Comparison of ENCODE assay signal across 25 cellular contexts in the genomic region with DNA sequence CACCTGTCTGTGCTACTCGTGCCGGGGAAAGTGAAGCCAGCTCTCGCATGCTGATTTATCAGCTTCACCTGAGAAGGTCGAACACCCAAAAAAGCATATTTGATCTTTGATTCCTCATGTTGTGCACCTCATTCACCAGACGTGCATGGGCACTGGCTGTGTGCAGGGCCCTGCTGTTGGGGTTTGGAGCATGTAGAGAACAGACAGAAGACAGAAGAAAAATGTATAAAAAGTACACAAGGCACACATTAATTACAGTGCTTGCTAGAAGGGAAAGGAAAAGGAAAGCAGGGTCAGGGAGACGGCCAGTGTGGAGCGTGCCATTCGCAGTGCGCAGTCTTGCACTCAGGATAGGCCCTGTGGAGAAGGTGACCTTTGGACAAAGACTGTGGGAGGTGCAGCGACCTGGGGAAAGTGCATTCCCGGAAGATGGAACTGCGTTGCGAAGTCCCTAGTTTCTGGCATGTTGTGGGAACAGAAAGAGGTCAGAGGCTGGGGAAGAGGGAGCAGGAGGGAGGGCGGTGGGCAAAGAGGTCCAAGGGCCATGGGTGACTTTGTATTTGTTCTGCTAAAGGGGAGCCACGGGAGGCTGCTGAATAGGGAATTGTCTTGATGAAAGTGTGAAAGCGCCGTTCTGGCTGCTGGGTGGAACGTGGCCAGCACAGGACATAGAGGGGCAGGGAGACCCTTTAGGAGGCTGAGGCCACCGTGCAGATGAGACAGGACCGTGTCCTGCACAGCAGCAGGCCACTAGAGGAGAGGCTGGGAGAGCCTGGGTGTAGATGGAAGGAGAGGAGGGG.
"Had no signal": no experiment of that assay in that cellular context is flagged by ENCODE, and none has a peak within 500 bp of the region (broad histone marks: within the 10 kb centered on the region; RNA-seq: fewer than 3 reads in every experiment).

No MANE protein-coding gene starts in this region.

- ATAC-seq: activated CD8-positive, alpha-beta T cell treated with anti-CD3 and anti-CD28 coated beads for 36 hours; activated T-helper 17 cell treated with anti-CD3 and anti-CD28 coated beads, Interleukin-2, amount 50 U/mL, for 72 hours; gastroesophageal sphincter; left lobe of liver; lower lobe of right lung; natural killer cell; right lobe of liver; stimulated activated effector memory CD8-positive, alpha-beta T cell treated with anti-CD3 and anti-CD28 coated beads, Interleukin-12 subunit alpha, Interleukin-12 subunit beta, amount 100 ng/mL, for 72 hours had no signal

- H3K27ac ChIP-seq: brain microvascular endothelial cell, gastroesophageal sphincter, lower lobe of right lung, right lobe of liver, skin epidermis had no signal

- H3K4me1 ChIP-seq: gastroesophageal sphincter, lower lobe of right lung, right lobe of liver had no signal

- DNase-seq: activated CD4-positive, alpha-beta T cell treated with anti-CD3 and anti-CD28 coated beads for 1 hour; activated CD4-positive, alpha-beta T cell treated with anti-CD3 and anti-CD28 coated beads, Interleukin-2, amount 10 ng/mL, durations not matched to agents 7 days and 5 days; activated CD8-positive, alpha-beta T cell treated with anti-CD3 and anti-CD28 coated beads for 36 hours; activated gamma-delta T cell treated with Interleukin-2 at 50 U/mL for 16 hours; activated naive CD4-positive, alpha-beta T cell treated with anti-CD3 and anti-CD28 coated beads, Interleukin-2, amount 50 U/mL, for 16 hours; activated T-cell treated with anti-CD3 and anti-CD28 coated beads, Interleukin-2, amount 50 U/mL, for 1 hour; amniotic stem cell; brain microvascular endothelial cell; caudate nucleus; effector memory CD4-positive, alpha-beta T cell; erythroblast; kidney glomerular epithelial cell; lower lobe of right lung; mesenchymal stem cell; natural killer cell; stimulated activated CD4-positive, alpha-beta T cell treated with anti-CD3 and anti-CD28 coated beads, Interleukin-4, amount 100 ng/mL, for 24 hours; substantia nigra; T-helper 2 cell had no signal

- FAIRE-seq: astrocyte had no signal

- H3K36me3 ChIP-seq: brain microvascular endothelial cell, gastroesophageal sphincter, lower lobe of right lung, right lobe of liver had no signal

- H3K4me3 ChIP-seq: gastroesophageal sphincter, lower lobe of right lung, right lobe of liver, skin epidermis had no signal

- H3K27me3 ChIP-seq: brain microvascular endothelial cell, right lobe of liver had no signal

- H3K9me3 ChIP-seq: lower lobe of right lung, right lobe of liver had no signal
